14 cellular contexts compared by ENCODE assay signal in genomic region chr5:177094224-177095087, GRCh38. TPM values are rescaled to one million over a fixed set of nuclear protein-coding genes. Genes with fewer than 3 reads are reported as not detected.
A peak's percentile ranks its signal among the peaks of the same experiment; 100 is the strongest.
DNase-seq lines count a peak whose midpoint lies in the region; ATAC-seq, FAIRE-seq and TF ChIP-seq lines count a peak whose summit lies in the region.
"Had no signal": no experiment of that assay in that cellular context is flagged by ENCODE, and none has a peak within 500 bp of the region (broad histone marks: within the 10 kb centered on the region; RNA-seq: fewer than 3 reads in every experiment).

No MANE protein-coding gene starts in this region.

- WGBS in small intestine, 3 donors = 54 to 77% (median 67%) methylated on average over 12 of the region's 12 CpGs

- no peak for FAIRE-seq in small intestine (lab: Jason Lieb, UNC)
- FAIRE-seq: keratinocyte had no signal

- H3K27me3 ChIP-seq in brain microvascular endothelial cell (replicated peaks) (no peaks in the 10 kb centered on the region), small intestine (ENCODE audit: control insufficient read depth in 2 of 2, insufficient read depth in 2 of 2, low read length in 2 of 2) (no peaks in the 10 kb centered on the region)
- H3K27me3 ChIP-seq in CD4-positive, alpha-beta memory T cell (ENCODE audit: insufficient read depth, low read length) = no peaks in the 10 kb centered on the region

- H3K4me1 ChIP-seq in small intestine (ENCODE audit: control insufficient read depth in 2 of 2, insufficient read depth in 1 of 2, low read depth in 1 of 2, low read length in 1 of 2) = peaks cover 0 to 4% of the 10 kb centered on the region in 2 donors
- no peaks in the 10 kb centered on the region for H3K4me1 ChIP-seq in CD4-positive, alpha-beta memory T cell (ENCODE audit: insufficient read depth, low read length)

- H3K4me1 Mint-ChIP-seq in CD4-positive, alpha-beta memory T cell = no peaks in the 10 kb centered on the region

- H3K36me3 Mint-ChIP-seq in CD4-positive, alpha-beta memory T cell = no peaks in the 10 kb centered on the region

- POLR2A ChIA-PET in CD4-positive, alpha-beta memory T cell (lab: Charles Lee; ENCODE audit: partially characterized antibody) = no interaction called here

- H3K36me3 ChIP-seq in brain microvascular endothelial cell (replicated peaks) (no peaks in the 10 kb centered on the region), small intestine (ENCODE audit: control insufficient read depth in 2 of 2, insufficient read depth in 2 of 2, low read length in 2 of 2) (no peaks in the 10 kb centered on the region)
- H3K36me3 ChIP-seq in CD4-positive, alpha-beta memory T cell (ENCODE audit: insufficient read depth, low read length) = no peaks in the 10 kb centered on the region
- H3K36me3 ChIP-seq: WERI-Rb-1 had no signal

- TF ChIP-seq POLR2A in GM18505 (IDR thresholded peaks at IDR 0.05; ENCODE audit: borderline replicate concordance, extremely low read depth, insufficient read depth, insufficient read length) = no peak

- no peaks in the 10 kb centered on the region for H3K9me3 ChIP-seq in small intestine (ENCODE audit: control insufficient read depth, low read depth)
- H3K9me3 ChIP-seq in CD4-positive, alpha-beta memory T cell (ENCODE audit: control insufficient read depth in 1 of 2, low read length in 2 of 2) = no peaks in the 10 kb centered on the region

- CTCF ChIA-PET in CD4-positive, alpha-beta memory T cell (lab: Charles Lee; ENCODE audit: partially characterized antibody) = interaction anchor here (1.4 kb wide), 1 partner anchor 434 kb away, joined by 3 read pairs; no protein-coding TSS in a partner anchor

- TF ChIP-seq CTCF in brain microvascular endothelial cell (IDR thresholded peaks at IDR 0.05; ENCODE audit: low read depth, low read length, missing control alignments) = no peak

- H3K4me3 ChIP-seq in brain microvascular endothelial cell (ENCODE audit: low read depth, low read length) (no peak overlapping the region), small intestine (ENCODE audit: low read depth in 1 of 2, low read length in 2 of 2) (no peak overlapping the region)
- H3K4me3 ChIP-seq in CD4-positive, alpha-beta memory T cell (ENCODE audit: low read length in 2 of 2) = no peak overlapping the region

- intact Hi-C loops in CD4-positive, alpha-beta memory T cell (cut with micrococcal nuclease) = no loop called here

- H3K4me3 Mint-ChIP-seq in CD4-positive, alpha-beta memory T cell = no peak overlapping the region

- ATAC-seq in GM18505 (IDR thresholded peaks at IDR 0.05; ENCODE audit: unreplicated experiment) = no peak
- ATAC-seq: HCT116 had no signal

- H3K27ac ChIP-seq in brain microvascular endothelial cell (no peak overlapping the region), small intestine (ENCODE audit: low read depth in 1 of 2, low read length in 1 of 2) (peak overlapping the region in 1 of 2 donors; percentile 49)
- H3K27ac ChIP-seq in CD4-positive, alpha-beta memory T cell (ENCODE audit: low read depth, low read length) = no peak overlapping the region
- H3K27ac ChIP-seq: WERI-Rb-1 had no signal

- peak; percentile 97 for DNase-seq in HuH-7 (ENCODE audit: low spot score)
- DNase-seq in brain microvascular endothelial cell = peak; percentile 14
- peak; percentile 59 for DNase-seq in iris pigment epithelial cell (ENCODE audit: low read depth)
- DNase-seq in small intestine = peak; percentile 18
- DNase-seq in putamen (ENCODE audit: low spot score) = no peak
- DNase-seq in NCI-H2107 treated with DMSO at 0.1 percent for 48 hours (lab: John Stamatoyannopoulos, UW; ENCODE audit: unreplicated experiment) = no peak
- no peak for DNase-seq in CD4-positive, alpha-beta memory T cell
- DNase-seq: activated gamma-delta T cell, DMS79 treated with DMSO at 0.1 percent for 48 hours, OCI-M1, WERI-Rb-1 had no signal

- peaks cover 0 to 3% of the 10 kb centered on the region in 2 donors for H3K27me3 Mint-ChIP-seq in CD4-positive, alpha-beta memory T cell

- no peaks in the 10 kb centered on the region for H3K9me3 Mint-ChIP-seq in CD4-positive, alpha-beta memory T cell

- H3K27ac Mint-ChIP-seq in CD4-positive, alpha-beta memory T cell = no peak overlapping the region

- in situ Hi-C loops in brain microvascular endothelial cell (cut with HindIII; ENCODE audit: low pct_ligation_motif_present, low sequenced_read_pairs) = no loop called here

RNA-seq across cellular contexts. Expression of gene FGFR4, which starts 7.7 kb away (rescaled TPM):
- 10 to 100 TPM in 1 of 3 donors, 1 to 10 TPM in 2; 7.6 to 69.6 (median 9.7) TPM for polyA plus RNA-seq in small intestine
- total RNA-seq in CD4-positive, alpha-beta memory T cell = 1 to 10 TPM; 2.2 to 3.0 TPM
- polyA plus RNA-seq in CD4-positive, alpha-beta memory T cell = not detected

RNA-seq across cellular contexts. Expression of gene NSD1, which starts 39.1 kb away (rescaled TPM):
- polyA plus RNA-seq in small intestine = 10 to 100 TPM in 1 of 3 donors, 1 to 10 TPM in 2; 4.3 to 17.7 (median 5.4) TPM
- 100 to 1,000 TPM; 116 to 122 TPM for total RNA-seq in CD4-positive, alpha-beta memory T cell
- polyA plus RNA-seq in CD4-positive, alpha-beta memory T cell = 10 to 100 TPM; 14.3 to 64.2 TPM

Comparison
In these comparisons a context has a peak if more than half of its experiments do, and no peak if none do; other contexts are left out.
1. DNase-seq: peak in HuH-7 (single experiment), brain microvascular endothelial cell (single experiment), iris pigment epithelial cell (single experiment) and small intestine (single experiment); none in putamen (single experiment), NCI-H2107 treated with DMSO at 0.1 percent for 48 hours (single experiment) and CD4-positive, alpha-beta memory T cell (0 of 5).
2. RNA of gene FGFR4, which starts 7.7 kb away (polyA plus RNA-seq): 7.6 to 69.6 TPM in small intestine; not detected in CD4-positive, alpha-beta memory T cell; every median in the first group is over 4 times any median in the second.